ENCODE assay signal across 9 cellular contexts in genomic region chr19:4589579-4590410, GRCh38. TPM values are rescaled to one million over a fixed set of nuclear protein-coding genes. Genes with fewer than 3 reads are reported as not detected.
DNase-seq lines count a peak whose midpoint lies in the region; ATAC-seq, FAIRE-seq and TF ChIP-seq lines count a peak whose summit lies in the region.
"Had no signal": no experiment of that assay in that cellular context is flagged by ENCODE, and none has a peak within 500 bp of the region (broad histone marks: within the 10 kb centered on the region; RNA-seq: fewer than 3 reads in every experiment).

No MANE protein-coding gene starts in this region.

- POLR2A ChIA-PET in SK-N-SH (lab: Yijun Ruan, JAX) = no interaction called here

- no peak for FAIRE-seq in kidney (lab: Jason Lieb, UNC)

- ATAC-seq in Right ventricle myocardium superior (ENCODE audit: poor library complexity) (peak; percentile 93), GM18505 (IDR thresholded peaks at IDR 0.05; ENCODE audit: unreplicated experiment) (no peak)

- intact Hi-C loops in Right ventricle myocardium superior (cut with DNase I) = no loop called here
- intact Hi-C loops in transverse colon (cut with DNase I; ENCODE audit: low total_unique reads) = loop anchor here (10.0 kb wide), 1 partner anchor 155 kb away; no protein-coding TSS in a partner anchor
- intact Hi-C loops in kidney (cut with DNase I) = no loop called here
- intact Hi-C loops in sigmoid colon (cut with DNase I) = no loop called here

- H3F3A ChIP-seq in SK-N-SH (replicated peaks; ENCODE audit: insufficient read depth) = peaks cover 6% of the 10 kb centered on the region

- H3K79me2 ChIP-seq in SK-N-SH (ENCODE audit: insufficient read depth) = no peaks in the 10 kb centered on the region

- H3K27me3 ChIP-seq in SK-N-SH (ENCODE audit: insufficient read depth) (peaks cover 23% of the 10 kb centered on the region; the same call in 1 of the 2 replicates), transverse colon (peaks cover 81% of the 10 kb centered on the region), sigmoid colon (peaks cover 8 to 55% (median 24%) of the 10 kb centered on the region in 3 donors)

- no peaks in the 10 kb centered on the region for H3K9me2 ChIP-seq in SK-N-SH

- TF ChIP-seq CTCF in SK-N-SH (IDR thresholded peaks at IDR 0.05) (peak; percentile 50), transverse colon (IDR thresholded peaks at IDR 0.05) (peak in 3 of 5 experiments; percentile 16 to 20 (median 19)), kidney (IDR thresholded peaks at IDR 0.05; ENCODE audit: borderline replicate concordance, extremely low read depth, insufficient read depth) (no peak), sigmoid colon (IDR thresholded peaks at IDR 0.05) (peak in 1 of 4 experiments; percentile 11)

- H3K9ac ChIP-seq in SK-N-SH (no peak overlapping the region), kidney (ENCODE audit: low read length in 2 of 2) (no peak overlapping the region)

- 50% methylated on average over 10 of the region's 11 CpGs for whole genome bisulfite sequencing in SK-N-SH (ENCODE audit: low lambda C conversion rate)
- WGBS in transverse colon (ENCODE audit: low coverage in 1 of 2), 2 donors = 47% methylated on average over 11 of the region's 11 CpGs; no CpG with 5 or more reads in 1 of the 2 donors
- WGBS in sigmoid colon, 2 donors = 40 to 56% methylated on average over 11 of the region's 11 CpGs

- H3K4me2 ChIP-seq in SK-N-SH = no peak overlapping the region

- H3K4me3 ChIP-seq in SK-N-SH (ENCODE audit: low read depth in 2 of 2, low read length in 1 of 2) = no peak overlapping the region
- no peak overlapping the region for H3K4me3 ChIP-seq in transverse colon
- H3K4me3 ChIP-seq in kidney (ENCODE audit: low read length in 2 of 2) = no peak overlapping the region
- H3K4me3 ChIP-seq in sigmoid colon = no peak overlapping the region

- H4K20me1 ChIP-seq in SK-N-SH (ENCODE audit: insufficient read depth) = no peaks in the 10 kb centered on the region

- TF ChIP-seq EP300 in SK-N-SH (IDR thresholded peaks at IDR 0.05; ENCODE audit: borderline replicate concordance in 1 of 2, low read depth in 1 of 2, low read length in 1 of 2) (no peak), transverse colon (IDR thresholded peaks at IDR 0.05; ENCODE audit: low read depth) (no peak), sigmoid colon (IDR thresholded peaks at IDR 0.05) (no peak)

- no peak overlapping the region for H2AFZ ChIP-seq in SK-N-SH (ENCODE audit: low read depth)

- H3K9me3 ChIP-seq in SK-N-SH (no peaks in the 10 kb centered on the region), transverse colon (no peaks in the 10 kb centered on the region), kidney (ENCODE audit: control insufficient read depth in 1 of 2, low read length in 2 of 2) (no peaks in the 10 kb centered on the region), sigmoid colon (no peaks in the 10 kb centered on the region)

- no peak for TF ChIP-seq POLR2A in transverse colon (IDR thresholded peaks at IDR 0.05)
- TF ChIP-seq POLR2A in GM18505 (IDR thresholded peaks at IDR 0.05; ENCODE audit: borderline replicate concordance, extremely low read depth, insufficient read depth, insufficient read length) = no peak
- TF ChIP-seq POLR2A in sigmoid colon (IDR thresholded peaks at IDR 0.05) = no peak

- H3K36me3 ChIP-seq in SK-N-SH (replicated peaks in 1 of 2; ENCODE audit: control insufficient read depth in 1 of 2, insufficient read depth in 2 of 2, low read length in 1 of 2) = no peaks in the 10 kb centered on the region
- no peaks in the 10 kb centered on the region for H3K36me3 ChIP-seq in transverse colon
- H3K36me3 ChIP-seq in kidney (ENCODE audit: control insufficient read depth in 1 of 2, insufficient read depth in 2 of 2, low read length in 2 of 2) = no peaks in the 10 kb centered on the region
- H3K36me3 ChIP-seq in sigmoid colon = no peaks in the 10 kb centered on the region

- DNase-seq in stimulated activated CD4-positive, alpha-beta T cell treated with anti-CD3 and anti-CD28 coated beads, Interleukin-15, amount 100 ng/mL, for 24 hours = peak; percentile 27
- DNase-seq in stimulated activated CD4-positive, alpha-beta T cell treated with anti-CD3 and anti-CD28 coated beads, Interleukin-12 subunit alpha, Interleukin-12 subunit beta, amount 100 ng/mL, for 4 hours = no peak
- DNase-seq in SK-N-SH (peak; percentile 74), Right ventricle myocardium superior (peak; percentile 64), transverse colon (no peak), kidney (no peak), sigmoid colon (no peak)
- DNase-seq: activated T-cell treated with anti-CD3 and anti-CD28 coated beads for 4 hours had no signal

- no peak overlapping the region for H3K27ac ChIP-seq in SK-N-SH (ENCODE audit: low read depth in 2 of 2, low read length in 1 of 2)
- H3K27ac ChIP-seq in transverse colon = no peak overlapping the region
- no peak overlapping the region for H3K27ac ChIP-seq in kidney (ENCODE audit: low read depth in 2 of 2, low read length in 2 of 2)
- no peak overlapping the region for H3K27ac ChIP-seq in sigmoid colon

- in situ Hi-C loops in transverse colon (cut with MboI; ENCODE audit: low pct_ligation_motif_present in 1 of 4, low pct_unique_long_range_greater_than_20kb in 1 of 4, low sequenced_read_pairs in 3 of 4) = no loop called here

- peaks cover 0 to 2% of the 10 kb centered on the region in 2 experiments; a peak in 1 of 4 replicates for H3K4me1 ChIP-seq in SK-N-SH (ENCODE audit: control insufficient read depth in 1 of 2, insufficient read depth in 2 of 2, low read depth in 1 of 2, low read length in 1 of 2)
- H3K4me1 ChIP-seq in transverse colon = peaks cover 1 to 2% (median 2%) of the 10 kb centered on the region in 4 donors
- no peaks in the 10 kb centered on the region for H3K4me1 ChIP-seq in kidney (ENCODE audit: control insufficient read depth in 1 of 2, insufficient read depth in 1 of 2, low read depth in 1 of 2, low read length in 2 of 2)
- peaks cover 0 to 5% (median 2%) of the 10 kb centered on the region in 4 donors for H3K4me1 ChIP-seq in sigmoid colon

- CTCF ChIA-PET in SK-N-SH (lab: Yijun Ruan, JAX) = interaction anchor here (0.6 to 9.9 kb wide), 21 partner anchors 8 to 1400 kb away, joined by 3 to 93 read pairs (median 4); partner anchors contain the start of genes PLIN5 and SEMA6B

- peak; percentile 43 for TF ChIP-seq RAD21 in SK-N-SH (IDR thresholded peaks at IDR 0.05; ENCODE audit: low read length)

TF ChIP-seq in SK-N-SH, 30 proteins besides CTCF, POLR2A, EP300 and RAD21:
- TF ChIP-seq SMC3 (IDR thresholded peaks at IDR 0.05; ENCODE audit: low read depth, low read length) (peak; percentile 37; the same call in 1 of the 2 replicates), NFIC (IDR thresholded peaks at IDR 0.05; ENCODE audit: borderline replicate concordance) (no peak), TAF1 (IDR thresholded peaks at IDR 0.05; ENCODE audit: borderline replicate concordance, low read depth, low read length) (no peak)
- TF ChIP-seq, protein P1, sequence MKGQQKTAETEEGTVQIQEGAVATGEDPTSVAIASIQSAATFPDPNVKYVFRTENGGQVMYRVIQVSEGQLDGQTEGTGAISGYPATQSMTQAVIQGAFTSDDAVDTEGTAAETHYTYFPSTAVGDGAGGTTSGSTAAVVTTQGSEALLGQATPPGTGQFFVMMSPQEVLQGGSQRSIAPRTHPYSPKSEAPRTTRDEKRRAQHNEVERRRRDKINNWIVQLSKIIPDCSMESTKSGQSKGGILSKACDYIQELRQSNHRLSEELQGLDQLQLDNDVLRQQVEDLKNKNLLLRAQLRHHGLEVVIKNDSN (IDR thresholded peaks at IDR 0.05; ENCODE audit: borderline replicate concordance, low read depth) = no peak

RNA-seq across cellular contexts. Expression of gene SEMA6B, which starts 30.3 kb away (rescaled TPM):
- polyA plus RNA-seq in SK-N-SH (2012; rRNA removed) (2.0 and 3.7 TPM in 2 replicates), kidney (ENCODE audit: insufficient read depth, low read depth, low replicate concordance) (2.6 TPM), sigmoid colon (10 to 100 TPM in 1 of 3 donors, 1 to 10 TPM in 1, under 1 TPM in 1; 0.60 to 16.9 (median 4.7) TPM)
- 1.2 and 1.9 TPM in 2 replicates for polyA plus RNA-seq in SK-N-SH (2012; cell fraction: cytosol; rRNA removed)
- polyA plus RNA-seq in SK-N-SH (2012; cell fraction: nucleus; rRNA removed) = 1.6 and 1.9 TPM in 2 replicates
- total RNA-seq in Right ventricle myocardium superior (15.0 TPM), transverse colon (1 to 10 TPM in 3 of 4 donors, under 1 TPM in 1; 1.00 to 4.1 (median 1.7) TPM), kidney (17.7 TPM), sigmoid colon (1 to 10 TPM; 1.1 to 5.7 (median 1.6) TPM)

RNA-seq across cellular contexts. Expression of gene TNFAIP8L1, which starts 49.5 kb away (rescaled TPM):
- polyA plus RNA-seq in SK-N-SH (2012; rRNA removed) = 5.7 and 6.4 TPM in 2 replicates
- 4.6 and 6.5 TPM in 2 replicates for polyA plus RNA-seq in SK-N-SH (2012; cell fraction: cytosol; rRNA removed)
- polyA plus RNA-seq in SK-N-SH (2012; cell fraction: nucleus; rRNA removed) = 3.5 and 4.0 TPM in 2 replicates
- total RNA-seq in Right ventricle myocardium superior = 4.6 TPM
- total RNA-seq in transverse colon = 10 to 100 TPM in 1 of 4 donors, 1 to 10 TPM in 3; 4.5 to 12.0 (median 8.5) TPM
- 11.5 TPM for total RNA-seq in kidney
- 16.0 TPM for polyA plus RNA-seq in kidney (ENCODE audit: insufficient read depth, low read depth, low replicate concordance)
- total RNA-seq in sigmoid colon = 10 to 100 TPM; 18.9 to 25.2 (median 20.0) TPM
- polyA plus RNA-seq in sigmoid colon = 10 to 100 TPM in 1 of 3 donors, 1 to 10 TPM in 2; 3.7 to 17.1 (median 4.8) TPM

RNA-seq across cellular contexts. Expression of gene LRG1, which starts 50.0 kb away (rescaled TPM):
- polyA plus RNA-seq in SK-N-SH (2012; rRNA removed) = 0.12 and 0.23 TPM in 2 replicates
- 0.10 and 0.14 TPM in 2 replicates for polyA plus RNA-seq in SK-N-SH (2012; cell fraction: cytosol; rRNA removed)
- 0.02 and 0.05 TPM in 2 replicates for polyA plus RNA-seq in SK-N-SH (2012; cell fraction: nucleus; rRNA removed)
- 0.22 TPM for total RNA-seq in Right ventricle myocardium superior
- 10 to 100 TPM in 3 of 4 donors, 1 to 10 TPM in 1; 1.9 to 18.1 (median 14.4) TPM for total RNA-seq in transverse colon
- total RNA-seq in kidney = 26.4 TPM
- 2.2 TPM for polyA plus RNA-seq in kidney (ENCODE audit: insufficient read depth, low read depth, low replicate concordance)
- total RNA-seq in sigmoid colon = 1 to 10 TPM in 1 of 4 donors, under 1 TPM in 2, not detected in 1; 0.36 to 2.3 (median 0.49) TPM
- polyA plus RNA-seq in sigmoid colon = 10 to 100 TPM in 1 of 3 donors, 1 to 10 TPM in 2; 2.4 to 21.0 (median 3.7) TPM

RNA-seq across cellular contexts. Expression of gene PLIN5, which starts 54.8 kb away (rescaled TPM):
- polyA plus RNA-seq in SK-N-SH (2012; rRNA removed) = 0.59 and 0.68 TPM in 2 replicates
- polyA plus RNA-seq in SK-N-SH (2012; cell fraction: cytosol; rRNA removed) = 0.19 and 0.25 TPM in 2 replicates
- 3.6 and 5.9 TPM in 2 replicates for polyA plus RNA-seq in SK-N-SH (2012; cell fraction: nucleus; rRNA removed)
- total RNA-seq in Right ventricle myocardium superior = 64.6 TPM
- 1 to 10 TPM in 3 of 4 donors, not detected in 1; 2.7 to 6.7 (median 6.0) TPM for total RNA-seq in transverse colon
- 30.7 TPM for total RNA-seq in kidney
- polyA plus RNA-seq in kidney (ENCODE audit: insufficient read depth, low read depth, low replicate concordance) = 21.2 TPM
- total RNA-seq in sigmoid colon = 10 to 100 TPM in 1 of 4 donors, 1 to 10 TPM in 3; 2.5 to 10.0 (median 4.2) TPM
- 1 to 10 TPM in 2 of 3 donors, under 1 TPM in 1; 0.69 to 3.1 (median 2.4) TPM for polyA plus RNA-seq in sigmoid colon

Comparison
In these comparisons a context has a peak if more than half of its experiments do, and no peak if none do; other contexts are left out.
1. DNase-seq: peak in stimulated activated CD4-positive, alpha-beta T cell treated with anti-CD3 and anti-CD28 coated beads, Interleukin-15, amount 100 ng/mL, for 24 hours (single experiment), SK-N-SH (single experiment) and Right ventricle myocardium superior (single experiment); none in stimulated activated CD4-positive, alpha-beta T cell treated with anti-CD3 and anti-CD28 coated beads, Interleukin-12 subunit alpha, Interleukin-12 subunit beta, amount 100 ng/mL, for 4 hours (single experiment), transverse colon (single experiment), kidney (single experiment) and sigmoid colon (single experiment).